Comparison of ENCODE assay signal across 27 cellular contexts in genomic region chr20:20564279-20564678, GRCh38.
"Had no signal": no experiment of that assay in that cellular context is flagged by ENCODE, and none has a peak within 500 bp of the region (broad histone marks: within the 10 kb centered on the region; RNA-seq: fewer than 3 reads in every experiment).

No MANE protein-coding gene starts in this region.

- H3K36me3 ChIP-seq: colonic mucosa had no signal

- H3K9me3 ChIP-seq: colonic mucosa, esophagus squamous epithelium, gastrocnemius medialis, heart right ventricle, left lung, lower lobe of right lung, mucosa of descending colon had no signal

- H3K27me3 ChIP-seq: colonic mucosa, esophagus squamous epithelium, gastrocnemius medialis, heart right ventricle, left lung had no signal

- FAIRE-seq: endometrium, islet of Langerhans, keratinocyte had no signal

- H3K4me3 ChIP-seq: colonic mucosa, esophagus squamous epithelium, gastrocnemius medialis, heart right ventricle, left lung, lower lobe of right lung, mucosa of descending colon had no signal

- H3K27ac Mint-ChIP-seq: dendritic cell treated with granulocyte-macrophage colony-stimulating factor and Interleukin-4, amounts not matched to agents 40 ng/mL and 50 ng/mL, for 4 days; effector memory CD8-positive, alpha-beta T cell; endodermal cell; mesothelial cell of epicardium had no signal

- H3K4me1 Mint-ChIP-seq: mesothelial cell of epicardium, naive B cell had no signal

- H3K27me3 Mint-ChIP-seq: dendritic cell treated with granulocyte-macrophage colony-stimulating factor and Interleukin-4, amounts not matched to agents 40 ng/mL and 50 ng/mL, for 4 days; effector memory CD8-positive, alpha-beta T cell; naive B cell had no signal

- H3K27ac ChIP-seq: colonic mucosa, epithelial cell of prostate, esophagus squamous epithelium, gastrocnemius medialis, heart right ventricle, left lung, lower lobe of right lung had no signal

- H3K9me3 Mint-ChIP-seq: dendritic cell treated with granulocyte-macrophage colony-stimulating factor and Interleukin-4, amounts not matched to agents 40 ng/mL and 50 ng/mL, for 4 days; effector memory CD8-positive, alpha-beta T cell; endodermal cell; mesothelial cell of epicardium; naive B cell had no signal

- DNase-seq: colonic mucosa; cortex of kidney; effector CD8-positive, alpha-beta T cell; effector memory CD8-positive, alpha-beta T cell; endodermal cell; erythroblast; esophagus squamous epithelium; foreskin fibroblast; foreskin melanocyte; gastrocnemius medialis; glutamatergic neuron; head of caudate nucleus; heart right ventricle; hippocampal formation; left cardiac atrium; left lung; left ventricle myocardium superior; lower lobe of right lung; mesenchymal stem cell; mucosa of descending colon; naive B cell had no signal

- H3K36me3 Mint-ChIP-seq: mesothelial cell of epicardium had no signal

- H3K4me1 ChIP-seq: colonic mucosa, esophagus squamous epithelium, gastrocnemius medialis, left lung, lower lobe of right lung had no signal

- H3K4me3 Mint-ChIP-seq: dendritic cell treated with granulocyte-macrophage colony-stimulating factor and Interleukin-4, amounts not matched to agents 40 ng/mL and 50 ng/mL, for 4 days; effector memory CD8-positive, alpha-beta T cell; endodermal cell; mesothelial cell of epicardium; naive B cell had no signal
